ENCODE assay signal across 15 cellular contexts in genomic region chr5:96125335-96125891, GRCh38.
DNase-seq lines count a peak whose midpoint lies in the region; ATAC-seq lines count a peak whose summit lies in the region.
"Had no signal": no experiment of that assay in that cellular context is flagged by ENCODE, and none has a peak within 500 bp of the region (broad histone marks: within the 10 kb centered on the region; RNA-seq: fewer than 3 reads in every experiment).

No MANE protein-coding gene starts in this region.

- H3K9ac ChIP-seq in endocrine pancreas (ENCODE audit: control insufficient read depth, insufficient read depth, low read length) (no peak overlapping the region), stomach smooth muscle (ENCODE audit: low read length in 2 of 2) (no peak overlapping the region)

- DNase-seq in M059J (ENCODE audit: low read depth) (peak; percentile 66), left lobe of liver (ENCODE audit: low spot score) (peak; percentile 60), NCI-H2081 (lab: John Stamatoyannopoulos, UW) (no peak), T-helper 17 cell (no peak)
- no peak for DNase-seq in stimulated activated naive CD8-positive, alpha-beta T cell treated with anti-CD3 and anti-CD28 coated beads, Interleukin-15, amount 100 ng/mL, for 72 hours
- DNase-seq: activated CD4-positive, alpha-beta T cell treated with anti-CD3 and anti-CD28 coated beads for 36 hours; CD4-positive, alpha-beta memory T cell; foreskin melanocyte; H9; immature natural killer cell; naive B cell; T-cell had no signal

- no peaks in the 10 kb centered on the region for H3K36me3 ChIP-seq in endocrine pancreas (ENCODE audit: control insufficient read depth, insufficient read depth, low read length)
- no peaks in the 10 kb centered on the region for H3K36me3 ChIP-seq in stomach smooth muscle (ENCODE audit: control insufficient read depth in 2 of 2, insufficient read depth in 2 of 2, low read length in 2 of 2)

- no peaks in the 10 kb centered on the region for H3K27me3 Mint-ChIP-seq in stimulated activated naive CD8-positive, alpha-beta T cell treated with anti-CD3 and anti-CD28 coated beads, Interleukin-15, amount 100 ng/mL, for 72 hours
- peaks cover 16% of the 10 kb centered on the region for H3K27me3 Mint-ChIP-seq in T-helper 17 cell

- no peak overlapping the region for H3K27ac ChIP-seq in stomach smooth muscle (ENCODE audit: low read length)

- no peaks in the 10 kb centered on the region for H3K4me1 Mint-ChIP-seq in stimulated activated naive CD8-positive, alpha-beta T cell treated with anti-CD3 and anti-CD28 coated beads, Interleukin-15, amount 100 ng/mL, for 72 hours
- peaks cover 2% of the 10 kb centered on the region for H3K4me1 Mint-ChIP-seq in T-helper 17 cell
- H3K4me1 Mint-ChIP-seq: activated CD4-positive, alpha-beta T cell treated with anti-CD3 and anti-CD28 coated beads for 36 hours; CD4-positive, alpha-beta memory T cell; immature natural killer cell; naive B cell; T-cell had no signal

- H3K27ac Mint-ChIP-seq in stimulated activated naive CD8-positive, alpha-beta T cell treated with anti-CD3 and anti-CD28 coated beads, Interleukin-15, amount 100 ng/mL, for 72 hours, result no peak overlapping the region
- no peak overlapping the region for H3K27ac Mint-ChIP-seq in T-helper 17 cell
- H3K27ac Mint-ChIP-seq: activated CD4-positive, alpha-beta T cell treated with anti-CD3 and anti-CD28 coated beads for 36 hours; CD4-positive, alpha-beta memory T cell; H9; immature natural killer cell; naive B cell; T-cell had no signal

- no peaks in the 10 kb centered on the region for H3K9me3 ChIP-seq in endocrine pancreas (ENCODE audit: control insufficient read depth, low read length)
- no peaks in the 10 kb centered on the region for H3K9me3 ChIP-seq in stomach smooth muscle (ENCODE audit: control insufficient read depth in 2 of 2, low read length in 2 of 2)
- H3K9me3 ChIP-seq in T-helper 17 cell (ENCODE audit: control insufficient read depth, low read length, poor library complexity, severe bottlenecking), result no peaks in the 10 kb centered on the region

- H3K27me3 ChIP-seq in endocrine pancreas (ENCODE audit: control insufficient read depth, insufficient read depth, low read length) (no peaks in the 10 kb centered on the region), stomach smooth muscle (ENCODE audit: control insufficient read depth in 1 of 2, insufficient read depth in 2 of 2, low read length in 2 of 2) (no peaks in the 10 kb centered on the region)

- peak overlapping the region; percentile 47 for H3K4me3 ChIP-seq in endocrine pancreas (ENCODE audit: control insufficient read depth, insufficient read depth, low read length)
- H3K4me3 ChIP-seq in stomach smooth muscle (ENCODE audit: low read length in 2 of 2), result peak overlapping the region; percentile 36 to 39
- H3K4me3 ChIP-seq: skin epidermis had no signal

- no peaks in the 10 kb centered on the region for H3K9me3 Mint-ChIP-seq in stimulated activated naive CD8-positive, alpha-beta T cell treated with anti-CD3 and anti-CD28 coated beads, Interleukin-15, amount 100 ng/mL, for 72 hours
- H3K9me3 Mint-ChIP-seq: CD4-positive, alpha-beta memory T cell; H9; immature natural killer cell; naive B cell; T-cell had no signal

- no peak overlapping the region for H3K4me3 Mint-ChIP-seq in stimulated activated naive CD8-positive, alpha-beta T cell treated with anti-CD3 and anti-CD28 coated beads, Interleukin-15, amount 100 ng/mL, for 72 hours
- no peak overlapping the region for H3K4me3 Mint-ChIP-seq in T-helper 17 cell
- H3K4me3 Mint-ChIP-seq: activated CD4-positive, alpha-beta T cell treated with anti-CD3 and anti-CD28 coated beads for 36 hours; CD4-positive, alpha-beta memory T cell; H9; immature natural killer cell; naive B cell; T-cell had no signal

- H3K4me1 ChIP-seq in endocrine pancreas (ENCODE audit: control insufficient read depth, insufficient read depth, low read length) (peaks cover 29% of the 10 kb centered on the region), stomach smooth muscle (ENCODE audit: control insufficient read depth, insufficient read depth, low read length) (peaks cover 3% of the 10 kb centered on the region)

- peak; percentile 74 for ATAC-seq in left lobe of liver
- ATAC-seq in stimulated activated naive CD8-positive, alpha-beta T cell treated with anti-CD3 and anti-CD28 coated beads, Interleukin-15, amount 100 ng/mL, for 72 hours, result no peak
- ATAC-seq in T-helper 17 cell, result no peak
- ATAC-seq: activated CD4-positive, alpha-beta T cell treated with anti-CD3 and anti-CD28 coated beads for 36 hours; T-cell had no signal

- H3K36me3 Mint-ChIP-seq in T-helper 17 cell (ENCODE audit: low read depth), result no peaks in the 10 kb centered on the region
- H3K36me3 Mint-ChIP-seq: CD4-positive, alpha-beta memory T cell; immature natural killer cell; naive B cell; T-cell had no signal

Comparison
In these comparisons a context has a peak if more than half of its experiments do, and no peak if none do; other contexts are left out.
1. DNase-seq: peak in M059J (single experiment) and left lobe of liver (single experiment); none in stimulated activated naive CD8-positive, alpha-beta T cell treated with anti-CD3 and anti-CD28 coated beads, Interleukin-15, amount 100 ng/mL, for 72 hours (0 of 2), NCI-H2081 (0 of 2) and T-helper 17 cell (0 of 3).